24 cellular contexts compared by ENCODE assay signal in the genomic region with DNA sequence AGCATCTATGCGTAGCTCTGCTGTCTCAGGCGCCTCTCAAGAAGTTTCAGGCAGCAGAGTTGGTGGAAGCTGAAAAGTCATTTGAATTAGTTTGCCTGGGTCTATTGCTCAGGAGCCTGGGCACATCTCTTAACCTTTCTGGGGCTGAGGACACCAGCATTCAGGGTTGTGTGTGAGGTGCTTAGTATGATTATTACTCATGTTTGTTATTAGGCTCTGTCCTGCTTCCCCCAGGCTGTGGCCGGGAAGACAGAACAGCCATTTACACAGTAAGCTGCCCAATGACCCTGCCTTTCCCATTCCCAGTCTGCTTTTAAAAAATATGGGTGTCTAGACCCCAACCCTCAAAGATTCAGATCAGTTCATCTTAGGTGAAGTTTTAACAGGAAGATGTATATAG. TPM values are rescaled to one million over a fixed set of nuclear protein-coding genes. Genes with fewer than 3 reads are reported as not detected.
"Had no signal": no experiment of that assay in that cellular context is flagged by ENCODE, and none has a peak within 500 bp of the region (broad histone marks: within the 10 kb centered on the region; RNA-seq: fewer than 3 reads in every experiment).

No MANE protein-coding gene starts in this region.

- H3K27ac ChIP-seq: epithelial cell of prostate, gastroesophageal sphincter, sigmoid colon, upper lobe of left lung had no signal

- FAIRE-seq: islet of Langerhans had no signal

- H3K36me3 ChIP-seq: gastroesophageal sphincter, heart left ventricle, sigmoid colon, upper lobe of left lung had no signal

- H3K4me3 Mint-ChIP-seq: activated CD4-positive, alpha-beta T cell treated with anti-CD3 and anti-CD28 coated beads for 36 hours; activated naive CD4-positive, alpha-beta T cell treated with anti-CD3 and anti-CD28 coated beads for 36 hours; activated T-cell treated with anti-CD3 and anti-CD28 coated beads, Interleukin-2, amount 50 U/mL, for 4 hours; central memory CD8-positive, alpha-beta T cell; stimulated activated naive B cell treated with anti-CD40 and anti-IgM and Interleukin-4, amounts not matched to agents 10 μg/mL and 1 μg/mL and 100 μg/mL, for 72 hours; WTC11 had no signal

- H3K27me3 ChIP-seq: upper lobe of left lung had no signal

- DNase-seq: activated CD4-positive, alpha-beta T cell treated with anti-CD3 and anti-CD28 coated beads for 36 hours; activated CD4-positive, alpha-beta T cell treated with anti-CD3 and anti-CD28 coated beads, Interleukin-2, amount 50 U/mL, for 48 hours; activated CD8-positive, alpha-beta memory T cell treated with anti-CD3 and anti-CD28 coated beads, Interleukin-2, amount 50 U/mL, for 48 hours; activated naive CD4-positive, alpha-beta T cell treated with anti-CD3 and anti-CD28 coated beads for 36 hours; activated T-cell treated with anti-CD3 and anti-CD28 coated beads, Interleukin-2, amount 50 U/mL, for 4 hours; aorta; cortex of kidney; heart left ventricle; left cardiac atrium; mesenchymal stem cell; mucosa of descending colon; posterior cingulate gyrus; sigmoid colon; stimulated activated CD4-positive, alpha-beta T cell treated with anti-CD3 and anti-CD28 coated beads, Interleukin-15, amount 100 ng/mL, for 24 hours; stimulated activated naive B cell treated with anti-CD40 and anti-IgM and Interleukin-4, amounts not matched to agents 10 μg/mL and 1 μg/mL and 100 μg/mL, for 72 hours; T-helper 9 cell; upper lobe of left lung had no signal

- H3K4me3 ChIP-seq: gastroesophageal sphincter, heart left ventricle, mucosa of descending colon, sigmoid colon, smooth muscle cell, upper lobe of left lung had no signal

- ATAC-seq: activated CD4-positive, alpha-beta T cell treated with anti-CD3 and anti-CD28 coated beads for 36 hours; activated T-cell treated with anti-CD3 and anti-CD28 coated beads, Interleukin-2, amount 50 U/mL, for 4 hours; gastroesophageal sphincter; left cardiac atrium; mucosa of descending colon; stimulated activated naive B cell treated with anti-CD40 and anti-IgM and Interleukin-4, amounts not matched to agents 10 μg/mL and 1 μg/mL and 100 μg/mL, for 72 hours; WTC11 had no signal

- H3K36me3 Mint-ChIP-seq: WTC11 had no signal

- H3K9me3 Mint-ChIP-seq: activated naive CD4-positive, alpha-beta T cell treated with anti-CD3 and anti-CD28 coated beads for 36 hours; activated T-cell treated with anti-CD3 and anti-CD28 coated beads, Interleukin-2, amount 50 U/mL, for 4 hours; central memory CD8-positive, alpha-beta T cell had no signal

- H3K27ac Mint-ChIP-seq: activated CD4-positive, alpha-beta T cell treated with anti-CD3 and anti-CD28 coated beads for 36 hours; activated naive CD4-positive, alpha-beta T cell treated with anti-CD3 and anti-CD28 coated beads for 36 hours; stimulated activated naive B cell treated with anti-CD40 and anti-IgM and Interleukin-4, amounts not matched to agents 10 μg/mL and 1 μg/mL and 100 μg/mL, for 72 hours; WTC11 had no signal

RNA-seq across cellular contexts. Expression of a gene that starts 53.9 kb away (rescaled TPM):
- total RNA-seq: activated CD4-positive, alpha-beta T cell treated with anti-CD3 and anti-CD28 coated beads for 36 hours; activated CD8-positive, alpha-beta memory T cell treated with anti-CD3 and anti-CD28 coated beads for 36 hours; activated naive CD4-positive, alpha-beta T cell treated with anti-CD3 and anti-CD28 coated beads for 36 hours; smooth muscle cell had no signal
- polyA plus RNA-seq: aorta, smooth muscle cell had no signal
